ENCODE assay signal across 20 cellular contexts in the genomic region with DNA sequence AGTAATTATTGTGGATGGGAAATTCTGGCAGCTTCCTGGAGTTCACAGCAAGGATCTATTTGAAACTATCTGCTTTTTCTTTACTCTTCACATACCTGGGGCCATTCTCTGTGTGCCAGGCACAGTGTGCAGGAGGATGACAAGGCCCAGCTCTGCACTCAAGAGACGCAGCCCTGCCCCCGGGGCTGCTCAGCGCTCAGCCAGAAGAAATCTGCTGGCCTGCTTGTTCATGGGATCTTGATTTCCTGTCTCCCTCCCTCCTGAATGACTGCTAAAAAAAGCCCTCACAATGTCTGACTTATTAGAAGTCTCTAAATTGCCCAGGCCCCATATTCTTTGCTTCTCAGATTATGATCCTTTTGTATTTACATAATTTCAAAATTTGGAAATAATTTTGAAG.
DNase-seq lines count a peak whose midpoint lies in the region; ATAC-seq and TF ChIP-seq lines count a peak whose summit lies in the region.
"Had no signal": no experiment of that assay in that cellular context is flagged by ENCODE, and none has a peak within 500 bp of the region (broad histone marks: within the 10 kb centered on the region; RNA-seq: fewer than 3 reads in every experiment).

No MANE protein-coding gene starts in this region.

- H3K36me3 Mint-ChIP-seq in chondrocyte (ENCODE audit: low read depth), result no peaks in the 10 kb centered on the region

- H3K4me1 ChIP-seq in left ventricle myocardium inferior (peaks cover 11% of the 10 kb centered on the region), right atrium auricular region (no peaks in the 10 kb centered on the region)
- H3K4me1 ChIP-seq: A549, BE2C had no signal

- DNase-seq in left ventricle myocardium inferior (no peak), right atrium auricular region (ENCODE audit: low spot score) (no peak), H7 (peak; percentile 5), chondrocyte (ENCODE audit: low spot score) (no peak), retina (peak; percentile 46), NCI-H510A (lab: John Stamatoyannopoulos, UW) (no peak)
- DNase-seq: BE2C, DMS79, KG1, NCI-H1092, NCI-H1694, NCI-H748 treated with DMSO at 0.1 percent for 48 hours, PC-9, RPMI8226, SIG-M5 had no signal

- no peak for TF ChIP-seq CTCF in left ventricle myocardium inferior (IDR thresholded peaks at IDR 0.05; ENCODE audit: borderline replicate concordance)
- TF ChIP-seq CTCF in right atrium auricular region (IDR thresholded peaks at IDR 0.05), result no peak
- no peak for TF ChIP-seq CTCF in chondrocyte (IDR thresholded peaks at IDR 0.05)

- H3K27me3 ChIP-seq in left ventricle myocardium inferior (ENCODE audit: low read depth) (peaks cover 4% of the 10 kb centered on the region), right atrium auricular region (no peaks in the 10 kb centered on the region), H7 (ENCODE audit: control insufficient read depth, insufficient read depth, low read length) (no peaks in the 10 kb centered on the region)

- peaks cover 11% of the 10 kb centered on the region for H3K4me1 Mint-ChIP-seq in chondrocyte (ENCODE audit: low read depth)
- H3K4me1 Mint-ChIP-seq: GM23338 had no signal

- peak overlapping the region; percentile 41 for H3K27ac Mint-ChIP-seq in chondrocyte (ENCODE audit: unreplicated experiment)
- H3K27ac Mint-ChIP-seq: GM23338 had no signal

- no peak overlapping the region for H3K4me3 Mint-ChIP-seq in chondrocyte (ENCODE audit: unreplicated experiment)
- H3K4me3 Mint-ChIP-seq: GM23338 had no signal

- H3K9me3 ChIP-seq in left ventricle myocardium inferior (replicated peaks) (no peaks in the 10 kb centered on the region), right atrium auricular region (no peaks in the 10 kb centered on the region)
- H3K9me3 ChIP-seq: BE2C had no signal

- H3K36me3 ChIP-seq in left ventricle myocardium inferior (no peaks in the 10 kb centered on the region), right atrium auricular region (no peaks in the 10 kb centered on the region), H7 (replicated peaks; ENCODE audit: control insufficient read depth, insufficient read depth, low read length) (no peaks in the 10 kb centered on the region)
- H3K36me3 ChIP-seq: BE2C had no signal

- no peak for ATAC-seq in GM18907 (IDR thresholded peaks at IDR 0.05; ENCODE audit: unreplicated experiment)
- ATAC-seq: A549, GM23338, HCT116, SK-N-SH treated with all-trans-retinoic acid at 6 μM for 48 hours had no signal

- peaks cover 3% of the 10 kb centered on the region for H3K27me3 Mint-ChIP-seq in chondrocyte (ENCODE audit: low read depth)

- intact Hi-C loops in left ventricle myocardium inferior (cut with micrococcal nuclease), result no loop called here

- H3K27ac ChIP-seq in left ventricle myocardium inferior (replicated peaks) (peak overlapping the region; percentile 73), right atrium auricular region (no peak overlapping the region)
- H3K27ac ChIP-seq: A549, PC-9 had no signal

- H3K4me3 ChIP-seq in left ventricle myocardium inferior (no peak overlapping the region), right atrium auricular region (no peak overlapping the region), H7 (ENCODE audit: insufficient read depth, low read depth, low read length) (no peak overlapping the region)
- H3K4me3 ChIP-seq: A549, GM23338, PC-9 had no signal

- H3K9me3 Mint-ChIP-seq in chondrocyte (ENCODE audit: low read depth), result peaks cover 3% of the 10 kb centered on the region

Comparison
In these comparisons a context has a peak if more than half of its experiments do, and no peak if none do; other contexts are left out.
1. DNase-seq: peak in H7 (single experiment) and retina (single experiment); none in left ventricle myocardium inferior (single experiment), right atrium auricular region (single experiment), chondrocyte (single experiment) and NCI-H510A (single experiment).